In genomic region chr6:37131104-37131959, GRCh38 we compare ENCODE assay signal across 8 cellular contexts. TPM values are rescaled to one million over a fixed set of nuclear protein-coding genes. Genes with fewer than 3 reads are reported as not detected.
A peak's percentile ranks its signal among the peaks of the same experiment; 100 is the strongest.
DNase-seq lines count a peak whose midpoint lies in the region; ATAC-seq lines count a peak whose summit lies in the region.

No MANE protein-coding gene starts in this region.

- peaks cover 2% of the 10 kb centered on the region for H3K27me3 Mint-ChIP-seq in activated T-cell treated with anti-CD3 and anti-CD28 coated beads, Interleukin-2, amount 50 U/mL, for 72 hours (ENCODE audit: low read depth)
- H3K27me3 Mint-ChIP-seq in activated T-cell treated with anti-CD3 and anti-CD28 coated beads, Interleukin-2, amount 50 U/mL, for 24 hours: peaks cover under 1% of the 10 kb centered on the region

- H3K27ac Mint-ChIP-seq in activated T-cell treated with anti-CD3 and anti-CD28 coated beads, Interleukin-2, amount 50 U/mL, for 72 hours: peak overlapping the region; percentile 76
- no peak overlapping the region for H3K27ac Mint-ChIP-seq in activated T-cell treated with anti-CD3 and anti-CD28 coated beads, Interleukin-2, amount 50 U/mL, for 24 hours

- WGBS in mesodermal cell (ENCODE audit: insufficient coverage in 2 of 2), 2 experiments: 73 to 76% methylated on average over 9 to 12 of the region's 15 CpGs

- no peaks in the 10 kb centered on the region for H3K36me3 ChIP-seq in mesodermal cell (ENCODE audit: control insufficient read depth, insufficient read depth, low read length)

- H3K27ac ChIP-seq in cingulate gyrus (ENCODE audit: low read depth, low read length) (peak overlapping the region; percentile 54), mesodermal cell (ENCODE audit: low read depth, low read length, severe bottlenecking) (peak overlapping the region; percentile 85)

- DNase-seq in activated T-cell treated with anti-CD3 and anti-CD28 coated beads, Interleukin-2, amount 50 U/mL, for 72 hours: no peak
- no peak for DNase-seq in activated T-cell treated with anti-CD3 and anti-CD28 coated beads, Interleukin-2, amount 50 U/mL, for 24 hours
- DNase-seq in NOMO-1 treated with dmso at 0.1 percent for 144 hours (lab: John Stamatoyannopoulos, UW; ENCODE audit: unreplicated experiment) (no peak), NCI-H2171 (lab: John Stamatoyannopoulos, UW) (no peak), NCI-H1048 (lab: John Stamatoyannopoulos, UW) (no peak)

- no peaks in the 10 kb centered on the region for H3K9me3 ChIP-seq in mesodermal cell (ENCODE audit: control insufficient read depth, low read length)

- no peak overlapping the region for H3K4me3 ChIP-seq in mesodermal cell (ENCODE audit: extremely low read depth, insufficient read depth, low read length, poor library complexity, severe bottlenecking)

- H3K36me3 Mint-ChIP-seq in activated T-cell treated with anti-CD3 and anti-CD28 coated beads, Interleukin-2, amount 50 U/mL, for 72 hours (ENCODE audit: insufficient read depth in 2 of 2): no peaks in the 10 kb centered on the region
- no peaks in the 10 kb centered on the region for H3K36me3 Mint-ChIP-seq in activated T-cell treated with anti-CD3 and anti-CD28 coated beads, Interleukin-2, amount 50 U/mL, for 24 hours (ENCODE audit: low read depth)

- no peaks in the 10 kb centered on the region for H3K9me3 Mint-ChIP-seq in activated T-cell treated with anti-CD3 and anti-CD28 coated beads, Interleukin-2, amount 50 U/mL, for 72 hours
- no peaks in the 10 kb centered on the region for H3K9me3 Mint-ChIP-seq in activated T-cell treated with anti-CD3 and anti-CD28 coated beads, Interleukin-2, amount 50 U/mL, for 24 hours

- no peak for ATAC-seq in activated T-cell treated with anti-CD3 and anti-CD28 coated beads, Interleukin-2, amount 50 U/mL, for 72 hours (replicated peaks in 1 of 2)
- ATAC-seq in HG03095 (IDR thresholded peaks at IDR 0.05; ENCODE audit: unreplicated experiment): no peak

- peaks cover 21% of the 10 kb centered on the region for H3K4me1 Mint-ChIP-seq in activated T-cell treated with anti-CD3 and anti-CD28 coated beads, Interleukin-2, amount 50 U/mL, for 72 hours (ENCODE audit: low read depth)
- H3K4me1 Mint-ChIP-seq in activated T-cell treated with anti-CD3 and anti-CD28 coated beads, Interleukin-2, amount 50 U/mL, for 24 hours (ENCODE audit: low read depth): peaks cover 17% of the 10 kb centered on the region

- no peak overlapping the region for H3K4me3 Mint-ChIP-seq in activated T-cell treated with anti-CD3 and anti-CD28 coated beads, Interleukin-2, amount 50 U/mL, for 72 hours
- H3K4me3 Mint-ChIP-seq in activated T-cell treated with anti-CD3 and anti-CD28 coated beads, Interleukin-2, amount 50 U/mL, for 24 hours: no peak overlapping the region

- H3K4me1 ChIP-seq in mesodermal cell (ENCODE audit: control insufficient read depth, insufficient read depth, low read length, poor library complexity, severe bottlenecking): peaks cover 56% of the 10 kb centered on the region

RNA-seq across cellular contexts. Expression of gene PIM1, which starts 38.6 kb away (rescaled TPM):
- total RNA-seq in activated T-cell treated with anti-CD3 and anti-CD28 coated beads, Interleukin-2, amount 50 U/mL, for 72 hours: 100 to 1,000 TPM; 334 to 429 TPM
- polyA plus RNA-seq in mesodermal cell (2013, experiment 1 of 2): 44.5 TPM
- polyA plus RNA-seq in mesodermal cell (2013, experiment 2 of 2): 33.2 TPM
